Comparison of ENCODE assay signal across 15 cellular contexts in genomic region chr1:200206340-200206739, GRCh38.
DNase-seq lines count a peak whose midpoint lies in the region; ATAC-seq, FAIRE-seq and TF ChIP-seq lines count a peak whose summit lies in the region.
"Had no signal": no experiment of that assay in that cellular context is flagged by ENCODE, and none has a peak within 500 bp of the region (broad histone marks: within the 10 kb centered on the region; RNA-seq: fewer than 3 reads in every experiment).

No MANE protein-coding gene starts in this region.

- no peaks in the 10 kb centered on the region for H3K27me3 ChIP-seq in breast epithelium
- H3K27me3 ChIP-seq in MG63 = no peaks in the 10 kb centered on the region
- no peaks in the 10 kb centered on the region for H3K27me3 ChIP-seq in adrenal gland
- H3K27me3 ChIP-seq: vagina had no signal

- H3K36me3 Mint-ChIP-seq in MCF 10A (ENCODE audit: insufficient read depth, unreplicated experiment) = peaks cover 6% of the 10 kb centered on the region

- peak; percentile 57 for ATAC-seq in esophagus mucosa
- ATAC-seq in HG02870 (IDR thresholded peaks at IDR 0.05; ENCODE audit: unreplicated experiment) = no peak

- H3K27ac ChIP-seq in breast epithelium (no peak overlapping the region), kidney (ENCODE audit: low read depth in 2 of 2, low read length in 2 of 2) (no peak overlapping the region), adrenal gland (no peak overlapping the region)
- H3K27ac ChIP-seq: parathyroid adenoma, vagina had no signal

- peaks cover 11% of the 10 kb centered on the region for H3K4me1 Mint-ChIP-seq in MCF 10A (ENCODE audit: insufficient read depth, unreplicated experiment)

- H3K9me3 Mint-ChIP-seq in MCF 10A (ENCODE audit: unreplicated experiment) = peaks cover 24% of the 10 kb centered on the region

- TF ChIP-seq CTCF in MCF 10A (IDR thresholded peaks at IDR 0.05; ENCODE audit: unreplicated experiment) (no peak), breast epithelium (IDR thresholded peaks at IDR 0.05) (no peak), kidney (IDR thresholded peaks at IDR 0.05; ENCODE audit: borderline replicate concordance, extremely low read depth, insufficient read depth) (no peak), adrenal gland (IDR thresholded peaks at IDR 0.05) (no peak)

- H3K4me3 ChIP-seq in breast epithelium = no peak overlapping the region
- no peak overlapping the region for H3K4me3 ChIP-seq in kidney (ENCODE audit: low read length in 2 of 2)
- H3K4me3 ChIP-seq in MG63 = no peak overlapping the region
- no peak overlapping the region for H3K4me3 ChIP-seq in adrenal gland
- H3K4me3 ChIP-seq: vagina had no signal

- 65 to 88% (median 79%) methylated on average over 3 of the region's 3 CpGs for WGBS in adrenal gland, 4 donors

- peak; percentile 95 for FAIRE-seq in RCC 7860 (lab: Jason Lieb, UNC)
- no peak for FAIRE-seq in kidney (lab: Jason Lieb, UNC)

- H3K9ac ChIP-seq in kidney (ENCODE audit: low read length in 2 of 2) = no peak overlapping the region
- H3K9ac ChIP-seq: parathyroid adenoma had no signal

- DNase-seq in MCF 10A (ENCODE audit: unreplicated experiment) = peak; percentile 68
- no peak for DNase-seq in breast epithelium (ENCODE audit: low spot score in 2 of 2)
- DNase-seq in RCC 7860 (ENCODE audit: low spot score) = peak; percentile 91
- DNase-seq in kidney = no peak
- DNase-seq in MG63 = no peak
- DNase-seq in adrenal gland = no peak
- DNase-seq: aorta, GDM1, mesendoderm, NCI-H446, SHP77 had no signal

- POLR2A ChIA-PET in MCF 10A (lab: Yijun Ruan, JAX) = interaction anchor here (0.6 to 1.7 kb wide), 4 partner anchors 25 to 363 kb away, joined by 3 to 5 read pairs (median 4); no protein-coding TSS in a partner anchor

- H3K9me3 ChIP-seq in breast epithelium (peaks cover 0 to under 1% of the 10 kb centered on the region in 2 donors), kidney (ENCODE audit: control insufficient read depth in 1 of 2, low read length in 2 of 2) (no peaks in the 10 kb centered on the region), MG63 (no peaks in the 10 kb centered on the region; the same call in 1 of the 2 replicates), adrenal gland (replicated peaks in 1 of 3) (no peaks in the 10 kb centered on the region)
- H3K9me3 ChIP-seq: vagina had no signal

- H3K4me1 ChIP-seq in breast epithelium = no peaks in the 10 kb centered on the region
- no peaks in the 10 kb centered on the region for H3K4me1 ChIP-seq in kidney (ENCODE audit: control insufficient read depth in 1 of 2, insufficient read depth in 1 of 2, low read depth in 1 of 2, low read length in 2 of 2)
- H3K4me1 ChIP-seq in adrenal gland (replicated peaks in 1 of 2) = no peaks in the 10 kb centered on the region
- H3K4me1 ChIP-seq: parathyroid adenoma, vagina had no signal

- H3K4me3 Mint-ChIP-seq in MCF 10A (ENCODE audit: unreplicated experiment) = no peak overlapping the region

- no peak for TF ChIP-seq POLR2A in breast epithelium (IDR thresholded peaks at IDR 0.05)
- no peak for TF ChIP-seq POLR2A in adrenal gland (IDR thresholded peaks at IDR 0.05)

- H3K27ac Mint-ChIP-seq in MCF 10A (ENCODE audit: low read depth, unreplicated experiment) = no peak overlapping the region

- H3K36me3 ChIP-seq in breast epithelium = no peaks in the 10 kb centered on the region
- no peaks in the 10 kb centered on the region for H3K36me3 ChIP-seq in kidney (ENCODE audit: control insufficient read depth in 1 of 2, insufficient read depth in 2 of 2, low read length in 2 of 2)
- no peaks in the 10 kb centered on the region for H3K36me3 ChIP-seq in MG63
- no peaks in the 10 kb centered on the region for H3K36me3 ChIP-seq in adrenal gland (replicated peaks in 1 of 2)
- H3K36me3 ChIP-seq: vagina had no signal

- CTCF ChIA-PET in MCF 10A (lab: Yijun Ruan, JAX) = interaction anchor here (0.6 kb wide), 1 partner anchor 16 kb away, joined by 3 read pairs; no protein-coding TSS in a partner anchor

- intact Hi-C loops in MCF 10A (cut with micrococcal nuclease) (no loop called here), breast epithelium (cut with DNase I; ENCODE audit: low total_unique reads) (no loop called here), kidney (cut with DNase I) (no loop called here), adrenal gland (cut with DNase I) (no loop called here)

- no TSS peak for BruUV-seq in MCF 10A (replicated peaks; lab: Mats Ljungman, UMichigan)

- H3K27me3 Mint-ChIP-seq in MCF 10A (ENCODE audit: insufficient read depth, unreplicated experiment) = no peaks in the 10 kb centered on the region

Comparison
In these comparisons a context has a peak if more than half of its experiments do, and no peak if none do; other contexts are left out.
1. DNase-seq: peak in MCF 10A (single experiment) and RCC 7860 (single experiment); none in breast epithelium (0 of 2), kidney (single experiment), MG63 (single experiment) and adrenal gland (0 of 7).